In the genomic region with DNA sequence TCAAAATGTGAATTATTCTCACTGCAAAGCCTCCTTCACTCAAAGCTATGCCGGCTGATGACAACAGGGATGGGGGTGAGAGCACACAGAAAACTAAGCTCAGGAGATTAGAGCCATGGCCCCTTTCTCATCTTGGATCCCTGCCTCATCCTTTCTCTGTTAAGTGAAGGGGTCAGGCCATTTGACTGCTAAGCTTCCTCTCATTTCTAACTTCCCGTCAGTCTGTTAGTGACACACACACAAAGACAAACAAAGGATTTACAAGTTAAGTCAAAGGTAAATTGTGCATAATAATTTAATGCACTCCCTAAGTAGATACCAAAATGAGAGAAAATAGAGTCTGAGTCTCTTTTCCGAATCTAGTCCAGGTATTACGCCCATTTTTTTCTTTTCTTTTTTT, we compare ENCODE assay signal across 9 cellular contexts. TPM values are rescaled to one million over a fixed set of nuclear protein-coding genes. Genes with fewer than 3 reads are reported as not detected.
DNase-seq lines count a peak whose midpoint lies in the region; ATAC-seq and TF ChIP-seq lines count a peak whose summit lies in the region.
"Had no signal": no experiment of that assay in that cellular context is flagged by ENCODE, and none has a peak within 500 bp of the region (broad histone marks: within the 10 kb centered on the region; RNA-seq: fewer than 3 reads in every experiment).

No MANE protein-coding gene starts in this region.

- DNase-seq in GM12865 (ENCODE audit: low read depth) = no peak
- DNase-seq in SK-N-MC (ENCODE audit: low read depth, low spot score) = no peak
- DNase-seq in retinal pigment epithelial cell (ENCODE audit: low read depth) = no peak
- no peak for DNase-seq in NCI-H2227 treated with DMSO at 0.1 percent for 48 hours (lab: John Stamatoyannopoulos, UW)
- DNase-seq: effector CD8-positive, alpha-beta T cell had no signal

- peak overlapping the region; percentile 68 for H3K9ac ChIP-seq in SK-N-MC (ENCODE audit: insufficient read length)

- H3K4me3 ChIP-seq in GM12865 (ENCODE audit: low read depth, low read length) (peak overlapping the region; percentile 97), SK-N-MC (peak overlapping the region; percentile 74), esophagus (ENCODE audit: low read depth in 1 of 2, low read length in 2 of 2) (peak overlapping the region in 1 of 2 donors; percentile 72), retinal pigment epithelial cell (ENCODE audit: low read length) (peak overlapping the region; percentile 74)

- WGBS in esophagus, 2 donors = 51 to 60% methylated on average over 4 of the region's 4 CpGs

- peaks cover 0 to 14% of the 10 kb centered on the region in 2 donors for H3K4me1 ChIP-seq in esophagus (ENCODE audit: control insufficient read depth in 2 of 2, insufficient read depth in 2 of 2, low read length in 1 of 2)

- no peaks in the 10 kb centered on the region for H3K27me3 ChIP-seq in esophagus (ENCODE audit: control insufficient read depth in 1 of 2, insufficient read depth in 2 of 2, low read length in 2 of 2)

- H3K36me3 ChIP-seq in SK-N-MC (ENCODE audit: insufficient read depth, low read length) (peaks cover 9% of the 10 kb centered on the region; the same call in 1 of the 2 replicates), esophagus (ENCODE audit: control insufficient read depth in 2 of 2, insufficient read depth in 2 of 2, low read length in 1 of 2) (no peaks in the 10 kb centered on the region)

- H3K9me3 ChIP-seq in SK-N-MC (ENCODE audit: low read depth, low read length) (no peaks in the 10 kb centered on the region), esophagus (ENCODE audit: control insufficient read depth in 2 of 2, insufficient read depth in 1 of 2, low read depth in 1 of 2, low read length in 1 of 2) (no peaks in the 10 kb centered on the region)

- ATAC-seq in HG02840 (IDR thresholded peaks at IDR 0.05; ENCODE audit: low FRiP score, unreplicated experiment) = no peak
- ATAC-seq in GM19463 (IDR thresholded peaks at IDR 0.05; ENCODE audit: unreplicated experiment) = no peak
- ATAC-seq in GM21825 (IDR thresholded peaks at IDR 0.05; ENCODE audit: unreplicated experiment) = no peak

- H3K27ac ChIP-seq in SK-N-MC = no peak overlapping the region
- H3K27ac ChIP-seq in esophagus (ENCODE audit: low read depth in 2 of 2, low read length in 1 of 2) = peak overlapping the region; percentile 80 to 91

- TF ChIP-seq CTCF in GM12865 (IDR thresholded peaks at IDR 0.05; ENCODE audit: insufficient read depth, low read depth, low read length, missing control alignments) (no peak), retinal pigment epithelial cell (conservative IDR thresholded peaks at IDR 0.05; ENCODE audit: low read depth, low read length) (no peak)

RNA-seq across cellular contexts. Expression of a gene that starts 1.2 kb away (rescaled TPM):
- 10 to 100 TPM; 18.1 to 23.2 TPM for polyA plus RNA-seq in esophagus

RNA-seq across cellular contexts. Expression of a gene that starts 8.7 kb away (rescaled TPM):
- polyA plus RNA-seq in esophagus = 10 to 100 TPM; 13.9 to 26.3 TPM

RNA-seq across cellular contexts. Expression of a gene that starts 10.0 kb away (rescaled TPM):
- 10 to 100 TPM in 1 of 2 donors, 1 to 10 TPM in 1; 5.0 to 10.0 TPM for polyA plus RNA-seq in esophagus
